ENCODE assay signal across 24 cellular contexts in the genomic region with DNA sequence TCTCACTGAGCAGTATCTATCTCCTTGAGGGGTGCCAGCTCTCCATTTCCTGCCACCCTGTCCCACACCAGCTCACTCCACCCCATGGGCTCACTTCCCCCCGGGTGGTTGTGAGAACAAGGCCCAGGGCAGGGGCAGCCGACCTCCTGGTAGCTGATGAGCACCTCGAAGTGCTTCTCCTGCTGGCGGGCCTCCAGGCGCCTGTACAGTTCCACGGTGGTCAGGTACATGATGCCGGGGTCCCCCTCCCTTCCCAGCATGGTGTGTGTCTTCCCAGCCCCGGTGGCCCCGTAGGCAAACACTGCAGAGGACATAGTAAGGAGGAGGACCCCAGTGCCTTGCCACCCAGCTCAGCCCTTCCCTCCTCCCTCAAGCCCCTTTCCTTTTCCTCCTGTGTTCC. TPM values are rescaled to one million over a fixed set of nuclear protein-coding genes. Genes with fewer than 3 reads are reported as not detected.
DNase-seq lines count a peak whose midpoint lies in the region; ATAC-seq and TF ChIP-seq lines count a peak whose summit lies in the region.
"Had no signal": no experiment of that assay in that cellular context is flagged by ENCODE, and none has a peak within 500 bp of the region (broad histone marks: within the 10 kb centered on the region; RNA-seq: fewer than 3 reads in every experiment).

No MANE protein-coding gene starts in this region.

- peaks cover 66% of the 10 kb centered on the region for H3K36me3 Mint-ChIP-seq in activated naive CD4-positive, alpha-beta T cell treated with anti-CD3 and anti-CD28 coated beads, Interleukin-2, amount 10 ng/mL, durations not matched to agents 7 days and 5 days
- H3K36me3 Mint-ChIP-seq in activated naive CD4-positive, alpha-beta T cell treated with anti-CD3 and anti-CD28 coated beads for 36 hours (ENCODE audit: low read depth) = peaks cover 36% of the 10 kb centered on the region
- peaks cover 11% of the 10 kb centered on the region for H3K36me3 Mint-ChIP-seq in stimulated activated effector memory CD8-positive, alpha-beta T cell treated with anti-CD3 and anti-CD28 coated beads, Interleukin-12 subunit alpha, Interleukin-12 subunit beta, amount 100 ng/mL, for 72 hours
- H3K36me3 Mint-ChIP-seq: CD4-positive, CD25-positive, alpha-beta regulatory T cell; IgD-negative memory B cell had no signal

- H3K27ac ChIP-seq in RWPE1 = peak overlapping the region; percentile 34
- no peak overlapping the region for H3K27ac ChIP-seq in lower lobe of right lung
- H3K27ac ChIP-seq: GM23248 had no signal

- CTCF ChIA-PET in activated naive CD4-positive, alpha-beta T cell treated with anti-CD3 and anti-CD28 coated beads, Interleukin-2, amount 10 ng/mL, durations not matched to agents 7 days and 5 days (lab: Charles Lee) = no interaction called here
- CTCF ChIA-PET in activated naive CD4-positive, alpha-beta T cell treated with anti-CD3 and anti-CD28 coated beads for 36 hours (lab: Charles Lee) = interaction anchor here (0.6 kb wide), 1 partner anchor 23 kb away, joined by 3 read pairs; no protein-coding TSS in a partner anchor
- CTCF ChIA-PET in RWPE1 (lab: Yijun Ruan, JAX) = interaction anchor here (0.8 to 1.4 kb wide), 2 partner anchors 15 to 31 kb away, joined by 3 to 5 read pairs; no protein-coding TSS in a partner anchor

- POLR2A ChIA-PET in RWPE1 (lab: Yijun Ruan, JAX; ENCODE audit: low non-redundant PET) = no interaction called here

- H3K27me3 ChIP-seq in lower lobe of right lung (ENCODE audit: low read depth) = no peaks in the 10 kb centered on the region

- H3K4me1 ChIP-seq in lower lobe of right lung = peaks cover 3% of the 10 kb centered on the region

- no peak for ATAC-seq in lower lobe of right lung
- ATAC-seq in stimulated activated effector memory CD8-positive, alpha-beta T cell treated with anti-CD3 and anti-CD28 coated beads, Interleukin-12 subunit alpha, Interleukin-12 subunit beta, amount 100 ng/mL, for 72 hours = no peak
- ATAC-seq in GM18870 (IDR thresholded peaks at IDR 0.05; ENCODE audit: unreplicated experiment) = no peak
- ATAC-seq: GM12878 had no signal

- H3K9me3 ChIP-seq in lower lobe of right lung = no peaks in the 10 kb centered on the region

- H3K4me3 ChIP-seq in lower lobe of right lung = no peak overlapping the region
- H3K4me3 ChIP-seq: GM12878, GM23248 had no signal

- H3K4me1 Mint-ChIP-seq in activated naive CD4-positive, alpha-beta T cell treated with anti-CD3 and anti-CD28 coated beads, Interleukin-2, amount 10 ng/mL, durations not matched to agents 7 days and 5 days = peaks cover 9% of the 10 kb centered on the region
- no peaks in the 10 kb centered on the region for H3K4me1 Mint-ChIP-seq in activated naive CD4-positive, alpha-beta T cell treated with anti-CD3 and anti-CD28 coated beads for 36 hours (ENCODE audit: low read depth)
- H3K4me1 Mint-ChIP-seq in stimulated activated effector memory CD8-positive, alpha-beta T cell treated with anti-CD3 and anti-CD28 coated beads, Interleukin-12 subunit alpha, Interleukin-12 subunit beta, amount 100 ng/mL, for 72 hours = no peaks in the 10 kb centered on the region
- H3K4me1 Mint-ChIP-seq: IgD-negative memory B cell had no signal

- intact Hi-C loops in activated naive CD4-positive, alpha-beta T cell treated with anti-CD3 and anti-CD28 coated beads for 36 hours (cut with micrococcal nuclease) = no loop called here
- intact Hi-C loops in lower lobe of right lung (cut with DNase I) = no loop called here

- no peak for DNase-seq in activated naive CD4-positive, alpha-beta T cell treated with anti-CD3 and anti-CD28 coated beads, Interleukin-2, amount 10 ng/mL, durations not matched to agents 7 days and 5 days
- DNase-seq in activated naive CD4-positive, alpha-beta T cell treated with anti-CD3 and anti-CD28 coated beads for 36 hours = no peak
- DNase-seq in RWPE1 (ENCODE audit: low spot score) = no peak
- DNase-seq in lower lobe of right lung = peak; percentile 38
- no peak for DNase-seq in stimulated activated effector memory CD8-positive, alpha-beta T cell treated with anti-CD3 and anti-CD28 coated beads, Interleukin-12 subunit alpha, Interleukin-12 subunit beta, amount 100 ng/mL, for 72 hours (ENCODE audit: low spot score in 2 of 2)
- DNase-seq in NCI-H226 = no peak
- DNase-seq in T-helper 9 cell = no peak
- DNase-seq: CD4-positive, CD25-positive, alpha-beta regulatory T cell; DMS 273 treated with DMSO at 0.1 percent for 48 hours; DND-41; GM23248; HCEC 1CT; MV-4-11; NCI-H1694 treated with DMSO at 0.1 percent for 48 hours; NCI-H2081 treated with DMSO at 0.1 percent for 48 hours; NCI-H2171 treated with DMSO at 0.1 percent for 48 hours; NCI-H446 treated with DMSO at 0.1 percent for 48 hours; NCI-H526 treated with DMSO at 0.1 percent for 48 hours; OCI-M1; SHP77 had no signal

- no peak overlapping the region for H3K4me3 Mint-ChIP-seq in activated naive CD4-positive, alpha-beta T cell treated with anti-CD3 and anti-CD28 coated beads, Interleukin-2, amount 10 ng/mL, durations not matched to agents 7 days and 5 days
- no peak overlapping the region for H3K4me3 Mint-ChIP-seq in activated naive CD4-positive, alpha-beta T cell treated with anti-CD3 and anti-CD28 coated beads for 36 hours
- H3K4me3 Mint-ChIP-seq in stimulated activated effector memory CD8-positive, alpha-beta T cell treated with anti-CD3 and anti-CD28 coated beads, Interleukin-12 subunit alpha, Interleukin-12 subunit beta, amount 100 ng/mL, for 72 hours = no peak overlapping the region
- H3K4me3 Mint-ChIP-seq: CD4-positive, CD25-positive, alpha-beta regulatory T cell had no signal

- H3K27me3 Mint-ChIP-seq in activated naive CD4-positive, alpha-beta T cell treated with anti-CD3 and anti-CD28 coated beads, Interleukin-2, amount 10 ng/mL, durations not matched to agents 7 days and 5 days = no peaks in the 10 kb centered on the region
- H3K27me3 Mint-ChIP-seq in activated naive CD4-positive, alpha-beta T cell treated with anti-CD3 and anti-CD28 coated beads for 36 hours (ENCODE audit: low read depth) = no peaks in the 10 kb centered on the region
- H3K27me3 Mint-ChIP-seq: CD4-positive, CD25-positive, alpha-beta regulatory T cell; IgD-negative memory B cell had no signal

- no peaks in the 10 kb centered on the region for H3K9me3 Mint-ChIP-seq in activated naive CD4-positive, alpha-beta T cell treated with anti-CD3 and anti-CD28 coated beads, Interleukin-2, amount 10 ng/mL, durations not matched to agents 7 days and 5 days
- H3K9me3 Mint-ChIP-seq in activated naive CD4-positive, alpha-beta T cell treated with anti-CD3 and anti-CD28 coated beads for 36 hours = no peaks in the 10 kb centered on the region
- H3K9me3 Mint-ChIP-seq in stimulated activated effector memory CD8-positive, alpha-beta T cell treated with anti-CD3 and anti-CD28 coated beads, Interleukin-12 subunit alpha, Interleukin-12 subunit beta, amount 100 ng/mL, for 72 hours = no peaks in the 10 kb centered on the region

- TF ChIP-seq CTCF in RWPE1 (conservative IDR thresholded peaks at IDR 0.05; ENCODE audit: low read depth) (no peak), lower lobe of right lung (IDR thresholded peaks at IDR 0.05) (no peak)

- H3K36me3 ChIP-seq in lower lobe of right lung = no peaks in the 10 kb centered on the region

- peak overlapping the region; percentile 57 for H3K27ac Mint-ChIP-seq in activated naive CD4-positive, alpha-beta T cell treated with anti-CD3 and anti-CD28 coated beads, Interleukin-2, amount 10 ng/mL, durations not matched to agents 7 days and 5 days
- H3K27ac Mint-ChIP-seq in activated naive CD4-positive, alpha-beta T cell treated with anti-CD3 and anti-CD28 coated beads for 36 hours = no peak overlapping the region
- H3K27ac Mint-ChIP-seq in stimulated activated effector memory CD8-positive, alpha-beta T cell treated with anti-CD3 and anti-CD28 coated beads, Interleukin-12 subunit alpha, Interleukin-12 subunit beta, amount 100 ng/mL, for 72 hours = peak overlapping the region; percentile 5

RNA-seq across cellular contexts. Expression of a gene that starts 12.5 kb away (rescaled TPM):
- total RNA-seq in activated naive CD4-positive, alpha-beta T cell treated with anti-CD3 and anti-CD28 coated beads for 36 hours = 10 to 100 TPM; 54.9 to 55.4 TPM
- 0.89 TPM for total RNA-seq in lower lobe of right lung

RNA-seq across cellular contexts. Expression of a gene that starts 19.8 kb away (rescaled TPM):
- total RNA-seq in activated naive CD4-positive, alpha-beta T cell treated with anti-CD3 and anti-CD28 coated beads for 36 hours = not detected
- not detected for total RNA-seq in lower lobe of right lung
- total RNA-seq: A673; CD4-positive, CD25-positive, alpha-beta regulatory T cell; GM12878; GM23248 had no signal

RNA-seq across cellular contexts. Expression of a gene that starts 33.0 kb away (rescaled TPM):
- total RNA-seq in activated naive CD4-positive, alpha-beta T cell treated with anti-CD3 and anti-CD28 coated beads for 36 hours = under 1 TPM; 0.36 to 0.40 TPM
- total RNA-seq in lower lobe of right lung = not detected
- total RNA-seq: CD4-positive, CD25-positive, alpha-beta regulatory T cell; GM12878 had no signal

RNA-seq across cellular contexts. Expression of a gene that starts 35.9 kb away (rescaled TPM):
- 100 to 1,000 TPM; 170 to 176 TPM for total RNA-seq in activated naive CD4-positive, alpha-beta T cell treated with anti-CD3 and anti-CD28 coated beads for 36 hours
- 108 TPM for total RNA-seq in lower lobe of right lung

Comparison
In these comparisons a context has a peak if more than half of its experiments do, and no peak if none do; other contexts are left out.
1. RNA of a gene that starts 12.5 kb away (total RNA-seq): 54.9 to 55.4 TPM in activated naive CD4-positive, alpha-beta T cell treated with anti-CD3 and anti-CD28 coated beads for 36 hours; 0.89 TPM in lower lobe of right lung (single experiment); every median in the first group is over 10 times any median in the second.